Comparison of ENCODE assay signal across 3 cellular contexts in genomic region chr15:39785806-39786205, GRCh38.
TF ChIP-seq lines count a peak whose summit lies in the region.

No MANE protein-coding gene starts in this region.

TF ChIP-seq in SK-N-SH, 30 proteins besides CTCF, POLR2A, EP300 and RAD21 (continued from another document):
- TF ChIP-seq REST (IDR thresholded peaks at IDR 0.05; ENCODE audit: low read depth, low read length): no peak
- no peak for TF ChIP-seq SIN3A (IDR thresholded peaks at IDR 0.05; ENCODE audit: borderline replicate concordance, low read depth, low read length)
- no peak for TF ChIP-seq YY1 (IDR thresholded peaks at IDR 0.05; ENCODE audit: low read depth)
- TF ChIP-seq FOXM1 (IDR thresholded peaks at IDR 0.05; ENCODE audit: low read depth): no peak
- no peak for TF ChIP-seq GABPA (IDR thresholded peaks at IDR 0.05; ENCODE audit: low read depth)
- no peak for TF ChIP-seq POLR2AphosphoS5 (IDR thresholded peaks at IDR 0.05; ENCODE audit: low read depth, low read length)
- TF ChIP-seq USF1 (IDR thresholded peaks at IDR 0.05; ENCODE audit: borderline replicate concordance, low read depth): no peak
- no peak for TF ChIP-seq USF2 (IDR thresholded peaks at IDR 0.05; ENCODE audit: borderline replicate concordance, low read depth, low read length)
- no peak for TF ChIP-seq TEAD4 (IDR thresholded peaks at IDR 0.05; ENCODE audit: borderline replicate concordance, insufficient read depth)

TF ChIP-seq in SK-N-SH treated with all-trans-retinoic acid at 6 μM for 48 hours, 23 proteins besides CTCF, POLR2A, EP300 and RAD21 (continued from another document):
- no peak for TF ChIP-seq TSHZ2 (CRISPR knock-in tag; IDR thresholded peaks at IDR 0.05)
- TF ChIP-seq ZNF565 (CRISPR knock-in tag; conservative IDR thresholded peaks at IDR 0.05; ENCODE audit: low read depth): no peak
- no peak for TF ChIP-seq CSDC2 (CRISPR knock-in tag; IDR thresholded peaks at IDR 0.05)
- no peak for TF ChIP-seq ZC3H10 (CRISPR knock-in tag; IDR thresholded peaks at IDR 0.05)
- no peak for TF ChIP-seq TOX (CRISPR knock-in tag; IDR thresholded peaks at IDR 0.05; ENCODE audit: borderline replicate concordance)
- no peak for TF ChIP-seq ZFP3 (CRISPR knock-in tag; IDR thresholded peaks at IDR 0.05)
- TF ChIP-seq ZNF8 (CRISPR knock-in tag; IDR thresholded peaks at IDR 0.05): no peak
- TF ChIP-seq PATZ1 (CRISPR knock-in tag; IDR thresholded peaks at IDR 0.05; ENCODE audit: borderline replicate concordance): no peak

TF ChIP-seq in WTC11, 78 proteins besides CTCF, POLR2A, EP300 and RAD21 (continued from another document):
- TF ChIP-seq AR (CRISPR knock-in tag; IDR thresholded peaks at IDR 0.05) (no peak), FOXK1 (CRISPR knock-in tag; IDR thresholded peaks at IDR 0.05) (no peak), SMAD3 (CRISPR knock-in tag; IDR thresholded peaks at IDR 0.05; ENCODE audit: borderline replicate concordance) (no peak), GTF2I (CRISPR knock-in tag; conservative IDR thresholded peaks at IDR 0.05) (no peak), JUN (CRISPR knock-in tag; IDR thresholded peaks at IDR 0.05) (no peak), ZNF281 (CRISPR knock-in tag; IDR thresholded peaks at IDR 0.05) (no peak), ZNF138 (CRISPR knock-in tag; conservative IDR thresholded peaks at IDR 0.05) (no peak), ETV6 (CRISPR knock-in tag; IDR thresholded peaks at IDR 0.05) (no peak), FOXP4 (CRISPR knock-in tag; IDR thresholded peaks at IDR 0.05) (no peak), ATF1 (CRISPR knock-in tag; IDR thresholded peaks at IDR 0.05) (no peak), ZNF416 (CRISPR knock-in tag; IDR thresholded peaks at IDR 0.05) (no peak), FOXJ3 (CRISPR knock-in tag; IDR thresholded peaks at IDR 0.05; ENCODE audit: borderline replicate concordance) (no peak), GRHL2 (CRISPR knock-in tag; IDR thresholded peaks at IDR 0.05; ENCODE audit: insufficient replicate concordance, severe bottlenecking) (no peak), ZNF317 (CRISPR knock-in tag; IDR thresholded peaks at IDR 0.05; ENCODE audit: borderline replicate concordance, low read depth) (no peak), PREB (CRISPR knock-in tag; IDR thresholded peaks at IDR 0.05; ENCODE audit: borderline replicate concordance) (no peak), ZNF396 (CRISPR knock-in tag; IDR thresholded peaks at IDR 0.05; ENCODE audit: borderline replicate concordance) (no peak)
TF ChIP-seq in WTC11: peak in this region for 0.
